In genomic region chr1:54121482-54122130, GRCh38 we compare ENCODE assay signal across 8 cellular contexts. TPM values are rescaled to one million over a fixed set of nuclear protein-coding genes. Genes with fewer than 3 reads are reported as not detected.
DNase-seq lines count a peak whose midpoint lies in the region; ATAC-seq and TF ChIP-seq lines count a peak whose summit lies in the region.

No MANE protein-coding gene starts in this region.

- no peak overlapping the region for H3K23ac ChIP-seq in mesendoderm (ENCODE audit: low read length)

- H3K9me2 ChIP-seq in GM23338 (ENCODE audit: insufficient read depth): no peaks in the 10 kb centered on the region

- no peaks in the 10 kb centered on the region for H3K36me3 Mint-ChIP-seq in GM23338 (ENCODE audit: low read depth)
- H3K36me3 Mint-ChIP-seq in effector memory CD8-positive, alpha-beta T cell (ENCODE audit: insufficient read depth): no peaks in the 10 kb centered on the region

- DNase-seq in AG09309 (ENCODE audit: low read depth) (peak; percentile 31), GM23338 (ENCODE audit: low spot score) (peak; percentile 87), NCI-H774 (lab: John Stamatoyannopoulos, UW) (peak; percentile 71), mesendoderm (peak; percentile 75)
- peak; percentile 88 for DNase-seq in activated CD8-positive, alpha-beta memory T cell treated with anti-CD3 and anti-CD28 coated beads for 24 hours
- DNase-seq in effector memory CD8-positive, alpha-beta T cell: peak; percentile 52 to 58 (median 53)
- DNase-seq in stimulated activated CD8-positive, alpha-beta memory T cell treated with anti-CD3 and anti-CD28 coated beads, Interleukin-15, amount 100 ng/mL, for 1 hour (ENCODE audit: low read depth): peak; percentile 41

- TF ChIP-seq CTCF in AG09309 (IDR thresholded peaks at IDR 0.05; ENCODE audit: control insufficient read depth, insufficient read depth, low read depth, low read length, missing control alignments): peak; percentile 91
- TF ChIP-seq CTCF in GM23338 (conservative IDR thresholded peaks at IDR 0.05; ENCODE audit: low read depth in 2 of 2): peak; percentile 70 to 94

- ATAC-seq in GM23338 (peak; percentile 90), HG02642 (IDR thresholded peaks at IDR 0.05; ENCODE audit: poor library complexity, unreplicated experiment) (no peak)
- peak; percentile 76 for ATAC-seq in effector memory CD8-positive, alpha-beta T cell (replicated peaks)

- no peak overlapping the region for H3K4ac ChIP-seq in mesendoderm (ENCODE audit: low read depth, low read length)

- H4K8ac ChIP-seq in mesendoderm (ENCODE audit: low read depth, low read length): no peak overlapping the region

- H4K5ac ChIP-seq in mesendoderm (ENCODE audit: low read length): no peak overlapping the region

- H3K4me1 ChIP-seq in GM23338 (ENCODE audit: insufficient read depth): peaks cover 9% of the 10 kb centered on the region; the same call in 1 of the 2 replicates
- H3K4me1 ChIP-seq in mesendoderm (ENCODE audit: control insufficient read depth, low read depth, low read length): no peaks in the 10 kb centered on the region

- H3K4me1 Mint-ChIP-seq in GM23338: peaks cover 20% of the 10 kb centered on the region
- H3K4me1 Mint-ChIP-seq in effector memory CD8-positive, alpha-beta T cell (ENCODE audit: low read depth in 2 of 2): peaks cover 4 to 5% of the 10 kb centered on the region in 2 donors

- H3K4me2 ChIP-seq in GM23338 (peak overlapping the region; percentile 80), mesendoderm (ENCODE audit: low read length) (peak overlapping the region; percentile 58)

- no CpG with 5 or more reads among the region's 36 CpGs for WGBS in mesendoderm (ENCODE audit: extremely low coverage, insufficient coverage, low lambda C conversion rate)

- H3K9ac ChIP-seq in mesendoderm (ENCODE audit: low read length): peak overlapping the region; percentile 64

- H3K27me3 Mint-ChIP-seq in GM23338 (ENCODE audit: insufficient read depth, low read depth, poor library complexity): peaks cover 16% of the 10 kb centered on the region
- H3K27me3 Mint-ChIP-seq in effector memory CD8-positive, alpha-beta T cell: peaks cover 7 to 8% of the 10 kb centered on the region in 2 donors

- no peaks in the 10 kb centered on the region for H3F3A ChIP-seq in GM23338 (replicated peaks; ENCODE audit: low read depth)

- peak overlapping the region; percentile 65 for H3K4me3 Mint-ChIP-seq in GM23338
- H3K4me3 Mint-ChIP-seq in effector memory CD8-positive, alpha-beta T cell: peak overlapping the region; percentile 15 to 52

- H3K79me2 ChIP-seq in GM23338 (replicated peaks; ENCODE audit: insufficient read depth): no peaks in the 10 kb centered on the region
- no peaks in the 10 kb centered on the region for H3K79me2 ChIP-seq in mesendoderm (ENCODE audit: control insufficient read depth, insufficient read depth, low read length)

- H3K36me3 ChIP-seq in GM23338 (ENCODE audit: insufficient read depth) (no peaks in the 10 kb centered on the region), mesendoderm (ENCODE audit: control insufficient read depth, insufficient read depth, low read length) (no peaks in the 10 kb centered on the region)

- H3K27ac ChIP-seq in GM23338 (ENCODE audit: low read depth) (no peak overlapping the region), mesendoderm (ENCODE audit: low read depth, low read length) (no peak overlapping the region)

- peak overlapping the region; percentile 99 for H2AFZ ChIP-seq in GM23338

- H2BK15ac ChIP-seq in mesendoderm (replicated peaks; ENCODE audit: low read depth): no peak overlapping the region

- H4K20me1 ChIP-seq in GM23338 (replicated peaks; ENCODE audit: insufficient read depth): no peaks in the 10 kb centered on the region

- 0 out of 2 replicates have a peak overlapping the region, but pooled peaks have one; percentile 47 for H3K27ac Mint-ChIP-seq in GM23338
- no peak overlapping the region for H3K27ac Mint-ChIP-seq in effector memory CD8-positive, alpha-beta T cell

- H3K4me3 ChIP-seq in AG09309 (ENCODE audit: control insufficient read depth, low read depth, low read length) (peak overlapping the region; percentile 11), GM23338 (peak overlapping the region; percentile 49), mesendoderm (ENCODE audit: low read length) (no peak overlapping the region)

- no peak overlapping the region for H2BK5ac ChIP-seq in mesendoderm (ENCODE audit: low read length)

- H3K27me3 ChIP-seq in GM23338 (ENCODE audit: insufficient read depth) (peaks cover 14% of the 10 kb centered on the region), mesendoderm (ENCODE audit: insufficient read depth, low read length, poor library complexity) (no peaks in the 10 kb centered on the region)

- H3K9me3 Mint-ChIP-seq in GM23338: no peaks in the 10 kb centered on the region
- no peaks in the 10 kb centered on the region for H3K9me3 Mint-ChIP-seq in effector memory CD8-positive, alpha-beta T cell

- peak overlapping the region; percentile 28 for H3K18ac ChIP-seq in mesendoderm (ENCODE audit: low read length)

- H3K79me1 ChIP-seq in mesendoderm (ENCODE audit: low read length): no peaks in the 10 kb centered on the region

- peak overlapping the region; percentile 82 for H3K56ac ChIP-seq in mesendoderm (ENCODE audit: low read length)

- H2BK120ac ChIP-seq in mesendoderm (ENCODE audit: low read depth, low read length): no peak overlapping the region

- no peak overlapping the region for H2AK5ac ChIP-seq in mesendoderm (ENCODE audit: low read length)

TF ChIP-seq in GM23338, 12 proteins besides CTCF, POLR2A, EP300 and RAD21:
- TF ChIP-seq NANOG (IDR thresholded peaks at IDR 0.05; ENCODE audit: borderline replicate concordance): no peak
- TF ChIP-seq STAT1 (IDR thresholded peaks at IDR 0.05; ENCODE audit: unreplicated experiment): no peak
TF ChIP-seq in GM23338: peak in this region for 0.

RNA-seq across cellular contexts. Expression of gene CDCP2, which starts 31.2 kb away (rescaled TPM):
- not detected in 2 replicates for total RNA-seq in GM23338 (2014; rRNA removed; shearing (Covaris generic))
- polyA plus RNA-seq in GM23338 (2016; fragmentation: Nextera tagmentation; extraction: Ambion mirVana): not detected in 2 replicates
- polyA plus RNA-seq in mesendoderm (2013, experiment 1 of 2): not detected
- polyA plus RNA-seq in mesendoderm (2013, experiment 2 of 2): not detected

Comparison
In these comparisons a context has a peak if more than half of its experiments do, and no peak if none do; other contexts are left out.
1. DNase-seq: peak in every context shown above with its lines; median percentile 88 in activated CD8-positive, alpha-beta memory T cell treated with anti-CD3 and anti-CD28 coated beads for 24 hours; 87 in GM23338; 75 in mesendoderm; 71 in NCI-H774; 53 in effector memory CD8-positive, alpha-beta T cell; 41 in stimulated activated CD8-positive, alpha-beta memory T cell treated with anti-CD3 and anti-CD28 coated beads, Interleukin-15, amount 100 ng/mL, for 1 hour; 31 in AG09309.